14 cellular contexts compared by ENCODE assay signal in the genomic region with DNA sequence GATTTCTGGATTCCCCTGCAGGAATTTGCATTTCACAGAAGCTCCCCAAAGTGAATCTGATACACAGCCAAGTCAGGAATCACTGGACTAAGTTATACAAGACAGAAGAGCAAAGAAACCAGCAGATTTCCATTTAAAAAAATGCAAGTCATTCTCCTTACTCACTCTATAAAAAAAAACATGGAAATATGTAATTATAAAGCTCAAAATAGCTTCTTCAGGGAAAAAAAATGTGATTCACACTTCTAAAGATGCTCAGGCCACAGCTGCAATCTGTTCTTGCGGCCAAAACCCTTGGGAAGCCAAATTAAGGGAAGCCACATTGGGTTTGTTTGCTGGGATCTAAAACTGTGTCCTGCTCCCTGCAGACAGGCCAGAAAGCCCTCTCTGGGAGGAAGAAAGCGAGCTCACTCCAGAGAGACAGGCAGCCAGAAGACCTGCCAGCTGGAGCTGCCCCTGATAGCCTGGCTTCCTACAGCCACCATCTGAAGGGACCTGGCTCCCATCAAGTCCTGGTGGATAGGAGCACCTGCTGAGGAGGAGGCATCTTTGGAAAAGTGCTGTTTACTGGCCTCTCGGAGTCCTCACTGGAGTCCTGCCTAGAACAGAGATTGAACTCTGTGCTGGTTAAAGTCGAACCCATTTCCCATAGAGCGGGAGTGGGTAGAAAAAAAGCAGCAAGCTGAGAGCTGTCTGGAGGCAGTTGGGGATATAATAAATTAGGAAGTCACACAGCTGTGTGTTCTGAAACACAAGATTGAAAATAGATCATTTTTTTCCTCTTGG.
DNase-seq lines count a peak whose midpoint lies in the region; ATAC-seq, FAIRE-seq and TF ChIP-seq lines count a peak whose summit lies in the region.
"Had no signal": no experiment of that assay in that cellular context is flagged by ENCODE, and none has a peak within 500 bp of the region (broad histone marks: within the 10 kb centered on the region; RNA-seq: fewer than 3 reads in every experiment).

No MANE protein-coding gene starts in this region.

- no TSS peak for BruUV-seq in K562 (replicated peaks; lab: Mats Ljungman, UMichigan)

- FAIRE-seq in K562 (lab: Jason Lieb, UNC) = no peak

- no peak overlapping the region for H2AFZ ChIP-seq in K562 (ENCODE audit: low read depth, low read length)

- WGBS in K562 (ENCODE audit: insufficient coverage, low coverage, missing lambda C conversion rate) = 6% methylated on average over 5 of the region's 5 CpGs

- H3K9ac ChIP-seq in K562 (ENCODE audit: insufficient read depth in 1 of 2, low read depth in 2 of 2, low read length in 2 of 2) = no peak overlapping the region
- H3K9ac ChIP-seq in skeletal muscle tissue (ENCODE audit: low read depth in 1 of 3, low read length in 3 of 3) = no peak overlapping the region

- H3K79me2 ChIP-seq in K562 (ENCODE audit: control insufficient read depth, insufficient read depth, low read length) = no peaks in the 10 kb centered on the region

- TF ChIP-seq RAD21 in K562 (CRISPR knock-in tag; conservative IDR thresholded peaks at IDR 0.05 in 1 of 2, IDR thresholded peaks at IDR 0.05 in 1 of 2) = no peak

- CTCF ChIA-PET in K562 (lab: Yijun Ruan, JAX; ENCODE audit: low intra/inter-chr PET ratio) = no interaction called here

- no peak overlapping the region for H3K4me2 ChIP-seq in K562 (ENCODE audit: insufficient read depth, low read length)

- H3K27ac ChIP-seq in K562 (ENCODE audit: extremely low read depth, low read depth, low read length) (no peak overlapping the region), skeletal muscle tissue (ENCODE audit: low read depth, low read length) (peak overlapping the region; percentile 65)

- peak; percentile 88 for DNase-seq in G401 (ENCODE audit: low spot score)
- no peak for DNase-seq in K562 (ENCODE audit: extremely low read depth in 1 of 4, low spot score in 3 of 4)
- no peak for DNase-seq in left cardiac atrium
- no peak for DNase-seq in GM13976 (ENCODE audit: low spot score)
- DNase-seq in stimulated activated CD4-positive, alpha-beta T cell treated with anti-CD3 and anti-CD28 coated beads, Interleukin-2, amount 100 ng/mL, for 48 hours = no peak
- DNase-seq: activated T-cell treated with anti-CD3 and anti-CD28 coated beads, Interleukin-2, amount 50 U/mL, for 1 hour; DMS153; effector CD4-positive, alpha-beta T cell; islet precursor cell; T-helper 9 cell had no signal

- H3K4me1 ChIP-seq in K562 (replicated peaks in 1 of 2; ENCODE audit: control insufficient read depth in 2 of 2, insufficient read depth in 2 of 2, low read length in 2 of 2) = no peaks in the 10 kb centered on the region
- peaks cover 2 to 6% (median 5%) of the 10 kb centered on the region in 3 donors for H3K4me1 ChIP-seq in skeletal muscle tissue (ENCODE audit: control insufficient read depth in 3 of 3, insufficient read depth in 3 of 3, low read length in 3 of 3)

- no peak for TF ChIP-seq CTCF in K562 (IDR thresholded peaks at IDR 0.05 in 2 of 3, conservative IDR thresholded peaks at IDR 0.05 in 1 of 3; ENCODE audit: insufficient read depth in 2 of 3, low read depth in 1 of 3, low read length in 3 of 3)
- TF ChIP-seq CTCF in GM13976 (IDR thresholded peaks at IDR 0.05; ENCODE audit: borderline replicate concordance, control extremely low read depth, extremely low read depth, insufficient read depth, missing control alignments) = no peak

- no peaks in the 10 kb centered on the region for H4K20me1 ChIP-seq in K562 (replicated peaks; ENCODE audit: control insufficient read depth, insufficient read depth, low read length)

- no peak for TF ChIP-seq EP300 in K562 (IDR thresholded peaks at IDR 0.05; ENCODE audit: low read length)

- ATAC-seq in K562 (no peak), left cardiac atrium (peak; percentile 70 to 85), GM19324 (IDR thresholded peaks at IDR 0.05; ENCODE audit: low FRiP score, unreplicated experiment) (no peak), GM19328 (IDR thresholded peaks at IDR 0.05; ENCODE audit: unreplicated experiment) (no peak)
- ATAC-seq: HCT116 had no signal

- no peaks in the 10 kb centered on the region for H3K27me3 ChIP-seq in K562 (ENCODE audit: control insufficient read depth in 2 of 2, insufficient read depth in 2 of 2, low read length in 2 of 2)
- no peaks in the 10 kb centered on the region for H3K27me3 ChIP-seq in skeletal muscle tissue (ENCODE audit: control insufficient read depth in 3 of 3, insufficient read depth in 3 of 3, low read length in 3 of 3)

- intact Hi-C loops in K562 (cut with micrococcal nuclease) (no loop called here), left cardiac atrium (cut with DNase I) (no loop called here)

- POLR2A ChIA-PET in K562 (lab: Yijun Ruan, JAX) = no interaction called here

- H3K9me1 ChIP-seq in K562 (ENCODE audit: control insufficient read depth, insufficient read depth, low read length) = no peaks in the 10 kb centered on the region

- no peaks in the 10 kb centered on the region for H3K36me3 ChIP-seq in K562 (ENCODE audit: control insufficient read depth, insufficient read depth, low read length)
- no peaks in the 10 kb centered on the region for H3K36me3 ChIP-seq in skeletal muscle tissue (ENCODE audit: control insufficient read depth in 3 of 3, insufficient read depth in 3 of 3, low read length in 3 of 3)

- in situ Hi-C loops in G401 (cut with HindIII; ENCODE audit: low sequenced_read_pairs) = no loop called here
- in situ Hi-C loops in K562 (cut with MboI) = no loop called here
- in situ Hi-C loops in GM13976 (cut with MboI; ENCODE audit: low sequenced_read_pairs, unreplicated experiment) = no loop called here

- no peaks in the 10 kb centered on the region for H3K9me3 ChIP-seq in K562 (replicated peaks; ENCODE audit: control insufficient read depth, insufficient read depth, low read depth, low read length)
- no peaks in the 10 kb centered on the region for H3K9me3 ChIP-seq in skeletal muscle tissue (ENCODE audit: control insufficient read depth in 3 of 3, low read length in 3 of 3)

- TF ChIP-seq POLR2A in K562 (conservative IDR thresholded peaks at IDR 0.05) = no peak

- H3K4me3 ChIP-seq in K562 = no peak overlapping the region
- H3K4me3 ChIP-seq in skeletal muscle tissue (ENCODE audit: low read length in 3 of 3) = no peak overlapping the region

TF ChIP-seq in K562, 482 proteins besides CTCF, POLR2A, EP300 and RAD21:
- no peak for TF ChIP-seq HSF4 (CRISPR knock-in tag; IDR thresholded peaks at IDR 0.05; ENCODE audit: borderline replicate concordance)
- TF ChIP-seq ZNF316 (IDR thresholded peaks at IDR 0.05) = peak; percentile 23; the same call in 1 of the 2 replicates
- TF ChIP-seq MAFG (tag; conservative IDR thresholded peaks at IDR 0.05) = peak; percentile 68
- peak; percentile 38; the same call in 1 of the 2 replicates for TF ChIP-seq NFE2L1 (tag; IDR thresholded peaks at IDR 0.05; ENCODE audit: borderline replicate concordance, low read depth)
- TF ChIP-seq, protein P1, sequence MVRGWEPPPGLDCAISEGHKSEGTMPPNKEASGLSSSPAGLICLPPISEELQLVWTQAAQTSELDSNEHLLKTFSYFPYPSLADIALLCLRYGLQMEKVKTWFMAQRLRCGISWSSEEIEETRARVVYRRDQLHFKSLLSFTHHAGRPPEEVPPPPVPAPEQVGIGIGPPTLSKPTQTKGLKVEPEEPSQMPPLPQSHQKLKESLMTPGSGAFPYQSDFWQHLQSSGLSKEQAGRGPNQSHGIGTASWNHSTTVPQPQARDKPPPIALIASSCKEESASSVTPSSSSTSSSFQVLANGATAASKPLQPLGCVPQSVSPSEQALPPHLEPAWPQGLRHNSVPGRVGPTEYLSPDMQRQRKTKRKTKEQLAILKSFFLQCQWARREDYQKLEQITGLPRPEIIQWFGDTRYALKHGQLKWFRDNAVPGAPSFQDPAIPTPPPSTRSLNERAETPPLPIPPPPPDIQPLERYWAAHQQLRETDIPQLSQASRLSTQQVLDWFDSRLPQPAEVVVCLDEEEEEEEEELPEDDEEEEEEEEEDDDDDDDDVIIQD (CRISPR knock-in tag; IDR thresholded peaks at IDR 0.05) = no peak

Comparison
In these comparisons a context has a peak if more than half of its experiments do, and no peak if none do; other contexts are left out.
1. ATAC-seq: peak in left cardiac atrium (2 of 2); none in K562 (single experiment), GM19324 (single experiment) and GM19328 (single experiment).